ENCODE assay signal across 34 cellular contexts in the genomic region with DNA sequence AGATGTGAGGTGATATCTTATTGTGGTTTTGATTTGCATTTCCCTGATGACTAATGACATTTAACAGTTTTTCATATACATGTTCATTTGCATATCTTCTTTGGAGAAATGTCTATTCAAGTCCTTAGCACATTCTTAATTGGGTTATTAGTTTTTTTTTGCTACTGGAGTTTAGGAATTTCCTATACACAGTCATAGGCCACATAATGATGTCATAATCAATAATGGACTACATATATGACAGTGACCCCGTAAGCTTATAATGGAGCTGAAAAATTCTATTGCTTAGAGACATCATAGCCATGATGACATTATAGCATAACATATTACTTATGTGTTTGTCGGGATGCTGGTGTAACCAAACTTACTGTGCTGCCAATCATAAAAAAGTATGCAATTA.
"Had no signal": no experiment of that assay in that cellular context is flagged by ENCODE, and none has a peak within 500 bp of the region (broad histone marks: within the 10 kb centered on the region; RNA-seq: fewer than 3 reads in every experiment).

No MANE protein-coding gene starts in this region.

- ATAC-seq: activated CD8-positive, alpha-beta T cell treated with anti-CD3 and anti-CD28 coated beads for 36 hours; activated naive CD4-positive, alpha-beta T cell treated with anti-CD3 and anti-CD28 coated beads, Interleukin-2, amount 50 U/mL, for 72 hours; activated T-cell treated with anti-CD3 and anti-CD28 coated beads, Interleukin-2, amount 50 U/mL, for 4 hours; activated T-cell treated with anti-CD3 and anti-CD28 coated beads, Interleukin-2, amount 50 U/mL, for 72 hours; activated T-helper 17 cell treated with anti-CD3 and anti-CD28 coated beads, Interleukin-2, amount 50 U/mL, for 72 hours; body of pancreas had no signal

- H3K4me1 ChIP-seq: body of pancreas, breast epithelium had no signal

- H3K27me3 ChIP-seq: adrenal gland, body of pancreas, brain microvascular endothelial cell, breast epithelium had no signal

- H3K27ac ChIP-seq: adrenal gland, body of pancreas, brain microvascular endothelial cell, breast epithelium, VCaP had no signal

- DNase-seq: activated B cell treated with CpG ODN at 0.5 μM for 24 hours; activated CD4-positive, alpha-beta memory T cell treated with anti-CD3 and anti-CD28 coated beads for 36 hours; activated CD4-positive, alpha-beta T cell treated with anti-CD3 and anti-CD28 coated beads for 4 hours; activated CD4-positive, alpha-beta T cell treated with anti-CD3 and anti-CD28 coated beads, Interleukin-2, amount 10 ng/mL, durations not matched to agents 24 days and 14 days; activated CD4-positive, alpha-beta T cell treated with anti-CD3 and anti-CD28 coated beads, Interleukin-2, amount 50 U/mL, for 1 hour; activated CD4-positive, alpha-beta T cell treated with anti-CD3 and anti-CD28 coated beads, Interleukin-2, amount 50 U/mL, for 4 hours; activated CD4-positive, CD25-positive, alpha-beta regulatory T cell treated with anti-CD3 and anti-CD28 coated beads, Interleukin-2, amount 50 U/mL, for 72 hours; activated CD8-positive, alpha-beta memory T cell treated with anti-CD3 and anti-CD28 coated beads, Interleukin-2, amount 50 U/mL, for 4 hours; activated CD8-positive, alpha-beta T cell treated with anti-CD3 and anti-CD28 coated beads for 36 hours; activated effector memory CD4-positive, alpha-beta T cell treated with anti-CD3 and anti-CD28 coated beads, Interleukin-2, amount 50 U/mL, for 16 hours; activated gamma-delta T cell treated with Interleukin-2 at 50 U/mL for 16 hours; activated naive CD4-positive, alpha-beta T cell; activated naive CD4-positive, alpha-beta T cell treated with anti-CD3 and anti-CD28 coated beads for 36 hours; activated naive CD4-positive, alpha-beta T cell treated with anti-CD3 and anti-CD28 coated beads, Interleukin-2, amount 50 U/mL, for 16 hours; activated naive CD8-positive, alpha-beta T cell treated with anti-CD3 and anti-CD28 coated beads for 36 hours; activated T-cell treated with anti-CD3 and anti-CD28 coated beads for 4 hours; activated T-cell treated with anti-CD3 and anti-CD28 coated beads, Interleukin-2, amount 50 U/mL, for 1 hour; activated T-cell treated with anti-CD3 and anti-CD28 coated beads, Interleukin-2, amount 50 U/mL, for 4 hours; activated T-cell treated with anti-CD3 and anti-CD28 coated beads, Interleukin-2, amount 50 U/mL, for 72 hours; adrenal gland; amniotic stem cell; aorta; body of pancreas; brain microvascular endothelial cell; central memory CD4-positive, alpha-beta T cell; T-helper 2 cell; T-helper 9 cell had no signal

- FAIRE-seq: astrocyte, colon, TTC549 had no signal

- H3K9me3 ChIP-seq: adrenal gland, body of pancreas, breast epithelium had no signal

- H3K4me3 ChIP-seq: adrenal gland, body of pancreas, breast epithelium had no signal
